1 cellular context compared by ENCODE assay signal in genomic region chr10:4780782-4781181, GRCh38.
TF ChIP-seq lines count a peak whose summit lies in the region.

No MANE protein-coding gene starts in this region.

TF ChIP-seq in SK-N-SH treated with all-trans-retinoic acid at 6 μM for 48 hours, 23 proteins besides CTCF, POLR2A, EP300 and RAD21 (continued from another document):
- TF ChIP-seq POU6F1 (CRISPR knock-in tag; IDR thresholded peaks at IDR 0.05; ENCODE audit: borderline replicate concordance, low read depth) (no peak), CSRNP3 (CRISPR knock-in tag; IDR thresholded peaks at IDR 0.05) (peak; percentile 57; the same call in 1 of the 2 replicates), PATZ1 (CRISPR knock-in tag; IDR thresholded peaks at IDR 0.05; ENCODE audit: borderline replicate concordance) (peak; percentile 36; the same call in 1 of the 2 replicates), ZNF565 (CRISPR knock-in tag; conservative IDR thresholded peaks at IDR 0.05; ENCODE audit: low read depth) (no peak), CREB5 (CRISPR knock-in tag; IDR thresholded peaks at IDR 0.05; ENCODE audit: low read depth) (peak; percentile 91), ZFP30 (CRISPR knock-in tag; IDR thresholded peaks at IDR 0.05) (peak; percentile 10; the same call in 1 of the 2 replicates), RARB (CRISPR knock-in tag; IDR thresholded peaks at IDR 0.05) (no peak)
